Comparison of ENCODE assay signal across 8 cellular contexts in the genomic region with DNA sequence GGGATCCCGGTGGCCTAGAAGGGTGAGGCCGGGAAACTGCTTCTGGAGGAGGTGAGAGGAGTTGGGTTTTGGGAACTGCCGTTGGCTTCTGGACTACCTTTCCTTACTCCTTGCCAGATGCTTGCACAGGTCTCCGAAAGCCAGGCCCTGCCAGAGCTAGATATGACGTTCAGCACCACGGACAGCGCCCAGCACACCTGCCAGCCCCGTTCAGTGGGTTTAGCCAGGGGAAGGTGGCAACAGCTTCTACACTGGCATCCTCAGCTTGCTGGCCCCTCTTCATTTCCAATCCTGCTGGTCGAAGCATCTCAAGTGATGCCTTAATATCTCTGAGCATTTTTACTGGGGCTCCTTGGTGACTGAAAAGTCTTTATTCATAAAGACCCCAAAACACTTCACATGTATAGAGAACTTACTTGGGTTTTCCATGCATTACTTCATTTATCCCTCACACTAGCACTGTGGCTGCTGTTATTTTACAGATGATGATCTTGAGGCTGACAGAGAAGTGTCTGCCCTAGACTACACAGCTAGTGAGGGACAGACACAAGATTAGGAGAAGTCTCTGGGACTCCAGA.
A peak's percentile ranks its signal among the peaks of the same experiment; 100 is the strongest.
DNase-seq lines count a peak whose midpoint lies in the region; ATAC-seq and TF ChIP-seq lines count a peak whose summit lies in the region.

No MANE protein-coding gene starts in this region.

- DNase-seq in GM13976 (ENCODE audit: low spot score), result peak; percentile 71
- peak; percentile 88 for DNase-seq in RPMI8226
- peak; percentile 17 for DNase-seq in activated gamma-delta T cell treated with anti-CD3 and anti-CD28 coated beads, Interleukin-2, amount 50 U/mL, for 16 hours (ENCODE audit: low read depth)
- peak; percentile 81 for DNase-seq in kidney glomerular epithelial cell (lab: John Stamatoyannopoulos, UW)
- peak; percentile 17 to 19 for DNase-seq in stimulated activated CD8-positive, alpha-beta memory T cell treated with anti-CD3 and anti-CD28 coated beads, Interleukin-2, amount 100 ng/mL, for 1 hour (ENCODE audit: low read depth in 2 of 2)
- DNase-seq in superior temporal gyrus (ENCODE audit: extremely low spot score), result no peak

- ATAC-seq in GM19467 (IDR thresholded peaks at IDR 0.05; ENCODE audit: unreplicated experiment), result no peak
- no peak for ATAC-seq in HG03378 (IDR thresholded peaks at IDR 0.05; ENCODE audit: unreplicated experiment)

- no peak for TF ChIP-seq CTCF in GM13976 (IDR thresholded peaks at IDR 0.05; ENCODE audit: borderline replicate concordance, control extremely low read depth, extremely low read depth, insufficient read depth, missing control alignments)

- in situ Hi-C loops in GM13976 (cut with MboI; ENCODE audit: low sequenced_read_pairs, unreplicated experiment), result no loop called here
